ENCODE assay signal across 8 cellular contexts in genomic region chr16:4306439-4307214, GRCh38. TPM values are rescaled to one million over a fixed set of nuclear protein-coding genes. Genes with fewer than 3 reads are reported as not detected.
DNase-seq lines count a peak whose midpoint lies in the region; ATAC-seq and TF ChIP-seq lines count a peak whose summit lies in the region.

No MANE protein-coding gene starts in this region.

- no peaks in the 10 kb centered on the region for H3K27me3 ChIP-seq in DND-41 (ENCODE audit: insufficient read depth, low read length, poor library complexity)
- no peaks in the 10 kb centered on the region for H3K27me3 ChIP-seq in skeletal muscle tissue (ENCODE audit: control insufficient read depth in 3 of 3, insufficient read depth in 3 of 3, low read length in 3 of 3)

- peak overlapping the region; percentile 76 for H3K4me2 ChIP-seq in DND-41 (ENCODE audit: insufficient read depth, low read length)

- H2AFZ ChIP-seq in DND-41 (ENCODE audit: low read depth, low read length), result peak overlapping the region; percentile 79

- H3K9me3 ChIP-seq in DND-41 (ENCODE audit: insufficient read depth, low read length, severe bottlenecking) (no peaks in the 10 kb centered on the region), skeletal muscle tissue (ENCODE audit: control insufficient read depth in 3 of 3, low read length in 3 of 3) (no peaks in the 10 kb centered on the region)

- H3K36me3 ChIP-seq in DND-41 (ENCODE audit: insufficient read depth, low read length) (peaks cover 16% of the 10 kb centered on the region), skeletal muscle tissue (ENCODE audit: control insufficient read depth in 3 of 3, insufficient read depth in 3 of 3, low read length in 3 of 3) (no peaks in the 10 kb centered on the region)

- H3K4me1 ChIP-seq in DND-41 (ENCODE audit: insufficient read depth, low read length) (peaks cover 24% of the 10 kb centered on the region), skeletal muscle tissue (ENCODE audit: control insufficient read depth in 3 of 3, insufficient read depth in 3 of 3, low read length in 3 of 3) (peaks cover 6 to 13% (median 9%) of the 10 kb centered on the region in 3 donors)

- H3K79me2 ChIP-seq in DND-41 (ENCODE audit: insufficient read depth, low read length), result peaks cover 19% of the 10 kb centered on the region

- ATAC-seq in DND-41 (ENCODE audit: insufficient read depth, low read depth) (0 out of 3 replicates have a peak, but pooled peaks have one; percentile 4), GM19324 (IDR thresholded peaks at IDR 0.05; ENCODE audit: low FRiP score, unreplicated experiment) (no peak), HG03108 (IDR thresholded peaks at IDR 0.05; ENCODE audit: unreplicated experiment) (no peak), GM19035 (IDR thresholded peaks at IDR 0.05; ENCODE audit: unreplicated experiment) (no peak)

- no peak for TF ChIP-seq CTCF in DND-41 (IDR thresholded peaks at IDR 0.05; ENCODE audit: borderline replicate concordance, extremely low read depth, low read length, poor library complexity, severe bottlenecking)

- DNase-seq in DND-41 (peak; percentile 59), NCI-H2029 treated with DMSO at 0.1 percent for 48 hours (lab: John Stamatoyannopoulos, UW) (peak; percentile 90), activated T-helper 1 cell treated with Interleukin-2 at 50 U/mL for 16 hours (ENCODE audit: low read depth) (peak; percentile 32), germinal center (ENCODE audit: low spot score) (peak; percentile 71)

- H3K27ac ChIP-seq in DND-41 (ENCODE audit: low read length), result peak overlapping the region; percentile 75
- peak overlapping the region; percentile 81 for H3K27ac ChIP-seq in skeletal muscle tissue (ENCODE audit: low read depth, low read length)

- H3K9ac ChIP-seq in DND-41 (ENCODE audit: low read depth, low read length) (peak overlapping the region; percentile 62), skeletal muscle tissue (ENCODE audit: low read depth in 1 of 3, low read length in 3 of 3) (peak overlapping the region in 2 of 3 donors; percentile 60 to 74)

- H4K20me1 ChIP-seq in DND-41 (ENCODE audit: insufficient read depth, low read length), result peaks cover 5% of the 10 kb centered on the region; the same call in 1 of the 2 replicates

- H3K4me3 ChIP-seq in DND-41 (ENCODE audit: low read depth in 1 of 2, low read length in 2 of 2) (peak overlapping the region; percentile 38 to 68; a peak in 3 of 4 replicates), skeletal muscle tissue (ENCODE audit: low read length in 3 of 3) (peak overlapping the region; percentile 77 to 84 (median 84))

RNA-seq across cellular contexts. Expression of gene GLIS2, which starts 9.2 kb away (rescaled TPM):
- 4.2 TPM for total RNA-seq in skeletal muscle tissue

RNA-seq across cellular contexts. Expression of gene TFAP4, which starts 33.8 kb away (rescaled TPM):
- total RNA-seq in skeletal muscle tissue, result 5.2 TPM

RNA-seq across cellular contexts. Expression of gene PAM16, which starts 44.5 kb away (rescaled TPM):
- 32.9 TPM for total RNA-seq in skeletal muscle tissue

Comparison
In these comparisons a context has a peak if more than half of its experiments do, and no peak if none do; other contexts are left out.
1. DNase-seq: peak in every context shown above with its lines; median percentile 90 in NCI-H2029 treated with DMSO at 0.1 percent for 48 hours; 71 in germinal center; 59 in DND-41; 32 in activated T-helper 1 cell treated with Interleukin-2 at 50 U/mL for 16 hours.